Comparison of ENCODE assay signal across 8 cellular contexts in the genomic region with DNA sequence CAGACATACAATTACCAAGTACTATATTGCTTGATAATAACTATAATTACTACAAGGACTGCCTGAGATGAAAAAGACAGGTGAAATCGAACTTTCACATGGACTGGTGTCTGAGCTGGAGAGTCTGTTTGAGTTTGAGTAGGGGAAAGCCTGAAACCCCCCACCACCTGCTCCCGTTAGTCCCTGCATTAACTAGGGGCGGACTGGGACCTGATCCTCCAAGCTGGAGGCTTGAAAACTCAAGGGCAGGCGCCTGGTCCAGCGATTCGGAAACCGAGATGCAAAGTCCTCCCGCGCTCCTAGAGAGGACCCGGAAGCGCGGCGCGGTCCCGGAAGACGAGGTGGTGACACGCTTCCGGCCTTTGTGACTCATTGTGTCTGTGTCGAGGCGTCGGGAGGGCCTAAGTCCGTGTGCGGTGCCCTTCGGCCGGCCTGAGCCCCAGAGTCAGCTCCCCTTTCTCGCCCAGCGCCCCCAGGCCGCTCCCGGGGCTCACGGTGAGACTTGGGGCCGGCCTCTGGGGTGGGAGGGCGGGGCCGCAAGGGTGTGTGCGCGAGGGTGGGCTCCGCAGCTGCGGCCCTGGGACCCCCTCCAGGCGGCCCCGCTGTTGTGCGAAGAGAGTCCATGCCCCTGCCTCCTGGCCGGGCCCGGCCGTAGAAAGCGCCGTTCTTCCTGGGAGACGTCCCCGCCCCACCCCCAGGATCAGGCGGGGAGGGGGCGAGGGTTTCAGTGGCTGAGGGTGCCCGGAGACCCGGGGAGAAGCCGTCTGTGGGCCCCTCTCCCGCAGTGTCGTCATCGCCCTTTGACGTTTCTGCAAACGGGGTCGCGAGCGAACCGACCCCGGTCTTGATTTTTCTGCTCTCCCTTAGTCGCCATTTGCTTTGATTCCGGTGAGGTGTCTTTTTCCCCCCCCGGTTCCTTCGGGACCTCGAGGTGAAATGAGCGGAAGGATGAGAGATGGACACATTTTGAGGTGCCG. TPM values are rescaled to one million over a fixed set of nuclear protein-coding genes. Genes with fewer than 3 reads are reported as not detected.
DNase-seq lines count a peak whose midpoint lies in the region; ATAC-seq, FAIRE-seq and TF ChIP-seq lines count a peak whose summit lies in the region.

A gene (plus strand): TSS at position 365 of the 977 bp plus-strand sequence. CDS start 7,911 bp downstream, outside the sequence.

- H3K27ac ChIP-seq in MM.1S (ENCODE audit: low read length) (peak within 1 kb of the TSS; percentile 27; the same call in 1 of the 2 replicates), SJCRH30 (peak within 1 kb of the TSS; percentile 82), foreskin keratinocyte (peak within 1 kb of the TSS; percentile 51), neural progenitor cell (peak within 1 kb of the TSS; percentile 93), stomach smooth muscle (ENCODE audit: low read length) (peak within 1 kb of the TSS; percentile 89)

- H3K4me2 ChIP-seq in MM.1S (ENCODE audit: low read depth, low read length) (peak within 1 kb of the TSS; percentile 82), neural progenitor cell (peak within 1 kb of the TSS; percentile 89)

- peak within 1 kb of the TSS; percentile 98 for H3K4me3 Mint-ChIP-seq in neural progenitor cell

- peaks cover 6% of the 10 kb centered on the region for H3K36me3 Mint-ChIP-seq in neural progenitor cell

- H3K79me2 ChIP-seq in MM.1S (ENCODE audit: low read length) (peaks cover 50% of the 10 kb centered on the region), neural progenitor cell (ENCODE audit: low read depth) (peaks cover 52% of the 10 kb centered on the region)

- H3K4me3 ChIP-seq in HAP-1 (peak within 1 kb of the TSS; percentile 79), MM.1S (ENCODE audit: low read length) (peak within 1 kb of the TSS; percentile 77), SJCRH30 (peak within 1 kb of the TSS; percentile 99), neural progenitor cell (peak within 1 kb of the TSS; percentile 72), stomach smooth muscle (ENCODE audit: low read length in 2 of 2) (peak within 1 kb of the TSS; percentile 94 to 95)

- peak; percentile 78 to 89 for DNase-seq in HAP-1 (ENCODE audit: low spot score in 2 of 2)
- peak; percentile 93 for DNase-seq in MM.1S
- peak; percentile 92 to 96 for DNase-seq in SJCRH30
- peak; percentile 73 for DNase-seq in activated gamma-delta T cell treated with anti-CD3 and anti-CD28 coated beads, Interleukin-2, amount 50 U/mL, for 16 hours (ENCODE audit: low read depth)
- DNase-seq in foreskin keratinocyte = peak; percentile 56 to 78
- peak; percentile 96 for DNase-seq in neural progenitor cell (ENCODE audit: low spot score)

- FAIRE-seq in G401.6 (lab: Jason Lieb, UNC) = peak; percentile 72

- H3K9me2 ChIP-seq in MM.1S (replicated peaks; ENCODE audit: insufficient read depth, low read length) = no peaks in the 10 kb centered on the region

- in situ Hi-C loops in HAP-1 (cut with MboI; ENCODE audit: low sequenced_read_pairs) = no loop called here

- H3K27ac Mint-ChIP-seq in neural progenitor cell = peak within 1 kb of the TSS; percentile 98

- H2AFZ ChIP-seq in MM.1S (ENCODE audit: low read length) (peak within 1 kb of the TSS; percentile 97), neural progenitor cell (replicated peaks) (peak within 1 kb of the TSS; percentile 90)

- TF ChIP-seq CTCF in MM.1S (IDR thresholded peaks at IDR 0.05; ENCODE audit: low read length) (no peak), foreskin keratinocyte (conservative IDR thresholded peaks at IDR 0.05) (no peak), neural progenitor cell (IDR thresholded peaks at IDR 0.05) (no peak)

- H3K36me3 ChIP-seq in HAP-1 (replicated peaks) = peaks cover 3% of the 10 kb centered on the region; the same call in 1 of the 2 replicates
- no peaks in the 10 kb centered on the region; the same call in 1 of the 2 replicates for H3K36me3 ChIP-seq in MM.1S (replicated peaks; ENCODE audit: insufficient read depth, low read length)
- H3K36me3 ChIP-seq in SJCRH30 = 0 out of 2 replicates have a peak, but pooled peaks cover 5% of the 10 kb centered on the region
- no peaks in the 10 kb centered on the region for H3K36me3 ChIP-seq in neural progenitor cell
- H3K36me3 ChIP-seq in stomach smooth muscle (ENCODE audit: control insufficient read depth in 2 of 2, insufficient read depth in 2 of 2, low read length in 2 of 2) = no peaks in the 10 kb centered on the region

- H3K27me3 ChIP-seq in HAP-1 (ENCODE audit: low read depth) = peaks cover 5% of the 10 kb centered on the region
- 0 out of 2 replicates have a peak, but pooled peaks cover 6% of the 10 kb centered on the region for H3K27me3 ChIP-seq in MM.1S (replicated peaks; ENCODE audit: insufficient read depth, low read length)
- H3K27me3 ChIP-seq in SJCRH30 = no peaks in the 10 kb centered on the region
- H3K27me3 ChIP-seq in foreskin keratinocyte = no peaks in the 10 kb centered on the region
- peaks cover 4% of the 10 kb centered on the region for H3K27me3 ChIP-seq in neural progenitor cell
- no peaks in the 10 kb centered on the region for H3K27me3 ChIP-seq in stomach smooth muscle (ENCODE audit: control insufficient read depth in 1 of 2, insufficient read depth in 2 of 2, low read length in 2 of 2)

- H3F3A ChIP-seq in MM.1S (ENCODE audit: insufficient read depth, low read length) (no peaks in the 10 kb centered on the region), neural progenitor cell (ENCODE audit: low read depth) (no peaks in the 10 kb centered on the region)

- H3K4me1 Mint-ChIP-seq in neural progenitor cell = peaks cover 18% of the 10 kb centered on the region

- ATAC-seq in foreskin keratinocyte = peak; percentile 87

- H3K9me3 Mint-ChIP-seq in neural progenitor cell = no peaks in the 10 kb centered on the region

- H3K9me3 ChIP-seq in HAP-1 (no peaks in the 10 kb centered on the region), MM.1S (replicated peaks; ENCODE audit: insufficient read depth, low read length) (no peaks in the 10 kb centered on the region), SJCRH30 (replicated peaks) (no peaks in the 10 kb centered on the region), neural progenitor cell (ENCODE audit: low read depth) (no peaks in the 10 kb centered on the region), stomach smooth muscle (ENCODE audit: control insufficient read depth in 2 of 2, low read length in 2 of 2) (no peaks in the 10 kb centered on the region)

- peaks cover 5% of the 10 kb centered on the region for H3K4me1 ChIP-seq in HAP-1
- H3K4me1 ChIP-seq in MM.1S (ENCODE audit: low read length) = peaks cover 6% of the 10 kb centered on the region; the same call in 1 of the 2 replicates
- peaks cover 9% of the 10 kb centered on the region for H3K4me1 ChIP-seq in SJCRH30
- H3K4me1 ChIP-seq in foreskin keratinocyte = peaks cover 20% of the 10 kb centered on the region
- peaks cover 9% of the 10 kb centered on the region for H3K4me1 ChIP-seq in neural progenitor cell
- H3K4me1 ChIP-seq in stomach smooth muscle (ENCODE audit: control insufficient read depth, insufficient read depth, low read length) = peaks cover 28% of the 10 kb centered on the region

- peaks cover 17% of the 10 kb centered on the region for H3K27me3 Mint-ChIP-seq in neural progenitor cell (ENCODE audit: insufficient read depth, low read depth)

- H4K20me1 ChIP-seq in MM.1S (ENCODE audit: insufficient read depth, low read length) (no peaks in the 10 kb centered on the region), neural progenitor cell (ENCODE audit: low read depth) (peaks cover 41% of the 10 kb centered on the region)

- H3K9ac ChIP-seq in MM.1S (ENCODE audit: low read length) (peak within 1 kb of the TSS; percentile 98), neural progenitor cell (peak within 1 kb of the TSS; percentile 99), stomach smooth muscle (ENCODE audit: low read length in 2 of 2) (peak within 1 kb of the TSS; percentile 86 to 94)

RNA-seq across cellular contexts. Expression of the gene that starts here (rescaled TPM):
- 17.7 and 20.0 TPM in 2 replicates for total RNA-seq in SJCRH30 (2014; rRNA removed; shearing (Covaris generic))
- total RNA-seq in foreskin keratinocyte = 32.3 and 41.3 TPM in 2 replicates
- 6.2 and 6.4 TPM in 2 replicates for polyA plus RNA-seq in foreskin keratinocyte
- total RNA-seq in neural progenitor cell (ENCODE audit: low replicate concordance) = 39.7 and 43.2 TPM in 2 replicates

Comparison
In these comparisons a context has a peak if more than half of its experiments do, and no peak if none do; other contexts are left out.
1. Peak in every context shown above with its lines: DNase-seq, ATAC-seq, H3K4me3 ChIP-seq and H3K27ac ChIP-seq.
2. H3K27ac ChIP-seq: peak in every context shown above with its lines; median percentile 93 in neural progenitor cell; 89 in stomach smooth muscle; 82 in SJCRH30; 51 in foreskin keratinocyte; 27 in MM.1S.